13 cellular contexts compared by ENCODE assay signal in the genomic region with DNA sequence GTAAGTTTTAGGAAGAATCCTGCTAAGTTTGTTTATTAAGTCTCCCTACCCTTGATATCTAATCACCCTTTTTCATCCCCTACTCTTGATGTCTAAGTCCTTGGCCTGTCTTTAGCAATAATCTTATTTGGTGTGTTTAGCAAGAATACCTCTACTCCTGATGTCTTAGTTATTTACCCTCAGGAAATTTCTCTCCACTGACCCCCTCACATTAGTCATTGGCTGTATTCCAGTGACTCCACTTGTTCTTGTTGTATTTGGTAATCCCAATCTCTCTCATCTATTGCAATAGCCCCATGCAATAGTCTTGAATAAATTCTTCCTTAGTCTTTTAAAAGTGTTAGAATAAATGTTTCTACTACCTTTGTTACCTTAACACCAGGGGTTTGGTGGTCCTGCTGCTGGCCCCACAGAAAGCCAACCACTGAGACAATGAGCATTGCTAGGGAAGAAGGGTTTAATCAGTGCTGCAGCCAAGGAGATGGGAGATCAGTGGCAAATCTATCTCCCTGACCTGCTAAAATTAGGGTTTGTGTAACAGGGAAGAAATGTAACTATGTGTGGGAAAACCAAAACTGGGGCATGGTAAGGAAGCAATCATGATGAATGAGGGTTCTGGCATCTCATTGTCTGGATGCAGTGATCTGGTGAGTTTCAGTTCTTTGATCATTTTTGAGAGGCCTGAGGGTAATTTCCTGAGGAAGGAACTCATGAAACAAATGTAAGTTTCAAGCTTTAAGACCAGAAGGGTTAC.
DNase-seq lines count a peak whose midpoint lies in the region; ATAC-seq lines count a peak whose summit lies in the region.
"Had no signal": no experiment of that assay in that cellular context is flagged by ENCODE, and none has a peak within 500 bp of the region (broad histone marks: within the 10 kb centered on the region; RNA-seq: fewer than 3 reads in every experiment).

No MANE protein-coding gene starts in this region.

- ATAC-seq in HG03520 (IDR thresholded peaks at IDR 0.05; ENCODE audit: unreplicated experiment): no peak

- in situ Hi-C loops in SK-MEL-5 (cut with HindIII; ENCODE audit: low pct_unique_long_range_greater_than_20kb, low sequenced_read_pairs): no loop called here

- no peak overlapping the region for H3K4me3 ChIP-seq in skeletal muscle cell (ENCODE audit: low read depth, low read length)
- H3K4me3 ChIP-seq: Peyer's patch, right atrium auricular region had no signal

- peak; percentile 47 for DNase-seq in HCEC 1CT
- DNase-seq in SK-MEL-5 (ENCODE audit: low read depth, low spot score): peak; percentile 18
- peak; percentile 82 for DNase-seq in fibroblast of peridontal ligament (ENCODE audit: extremely low read depth)
- DNase-seq in skeletal muscle cell (ENCODE audit: low read depth): peak; percentile 41
- no peak for DNase-seq in NCI-H1048 (lab: John Stamatoyannopoulos, UW)
- no peak for DNase-seq in medulla oblongata (ENCODE audit: extremely low spot score)
- DNase-seq: amniotic stem cell; Caco-2; effector CD8-positive, alpha-beta T cell; Kasumi-1; Peyer's patch had no signal

Comparison
In these comparisons a context has a peak if more than half of its experiments do, and no peak if none do; other contexts are left out.
1. DNase-seq: peak in HCEC 1CT (single experiment), SK-MEL-5 (single experiment), fibroblast of peridontal ligament (single experiment) and skeletal muscle cell (single experiment); none in NCI-H1048 (single experiment) and medulla oblongata (single experiment).